21 cellular contexts compared by ENCODE assay signal in genomic region chr3:14884665-14885064, GRCh38.
DNase-seq lines count a peak whose midpoint lies in the region; ATAC-seq and TF ChIP-seq lines count a peak whose summit lies in the region.
"Had no signal": no experiment of that assay in that cellular context is flagged by ENCODE, and none has a peak within 500 bp of the region (broad histone marks: within the 10 kb centered on the region; RNA-seq: fewer than 3 reads in every experiment).

No MANE protein-coding gene starts in this region.

- peaks cover 4% of the 10 kb centered on the region for H3K36me3 Mint-ChIP-seq in activated CD4-positive, alpha-beta T cell treated with anti-CD3 and anti-CD28 coated beads, Interleukin-2, amount 10 ng/mL, durations not matched to agents 7 days and 5 days (ENCODE audit: low read depth)
- no peaks in the 10 kb centered on the region for H3K36me3 Mint-ChIP-seq in activated CD4-positive, alpha-beta memory T cell treated with anti-CD3 and anti-CD28 coated beads for 36 hours
- no peaks in the 10 kb centered on the region for H3K36me3 Mint-ChIP-seq in endodermal cell (ENCODE audit: low read depth)
- H3K36me3 Mint-ChIP-seq: memory B cell had no signal

- POLR2A ChIA-PET in activated CD4-positive, alpha-beta T cell treated with anti-CD3 and anti-CD28 coated beads, Interleukin-2, amount 10 ng/mL, durations not matched to agents 7 days and 5 days (lab: Charles Lee): no interaction called here
- POLR2A ChIA-PET in activated CD4-positive, alpha-beta memory T cell treated with anti-CD3 and anti-CD28 coated beads for 36 hours (lab: Charles Lee): no interaction called here

- peak; percentile 68 for DNase-seq in activated CD4-positive, alpha-beta T cell treated with anti-CD3 and anti-CD28 coated beads, Interleukin-2, amount 10 ng/mL, durations not matched to agents 7 days and 5 days
- no peak for DNase-seq in activated CD4-positive, alpha-beta T cell treated with anti-CD3 and anti-CD28 coated beads, Interleukin-2, amount 50 U/mL, for 1 hour
- DNase-seq in DND-41 (peak; percentile 88), islet precursor cell (peak; percentile 75), endodermal cell (no peak), NCI-H1436 (lab: John Stamatoyannopoulos, UW) (no peak)
- DNase-seq in activated CD4-positive, alpha-beta memory T cell treated with anti-CD3 and anti-CD28 coated beads for 36 hours: peak; percentile 61
- DNase-seq: anterior cingulate cortex; effector CD4-positive, alpha-beta T cell; heart right ventricle; KG1; NCI-H1105 treated with DMSO at 0.1 percent for 48 hours; NCI-H748 treated with DMSO at 0.1 percent for 48 hours; psoas muscle; SK-N-SH had no signal

- H3K27ac ChIP-seq in DND-41 (ENCODE audit: low read length) (peak overlapping the region; percentile 98), endodermal cell (ENCODE audit: low read depth, low read length) (no peak overlapping the region)
- H3K27ac ChIP-seq: heart right ventricle, psoas muscle had no signal

- H3K27me3 Mint-ChIP-seq in activated CD4-positive, alpha-beta T cell treated with anti-CD3 and anti-CD28 coated beads, Interleukin-2, amount 10 ng/mL, durations not matched to agents 7 days and 5 days: peaks cover 11% of the 10 kb centered on the region
- H3K27me3 Mint-ChIP-seq in activated CD4-positive, alpha-beta memory T cell treated with anti-CD3 and anti-CD28 coated beads for 36 hours: no peaks in the 10 kb centered on the region
- no peaks in the 10 kb centered on the region for H3K27me3 Mint-ChIP-seq in endodermal cell (ENCODE audit: insufficient read depth)

- peak overlapping the region; percentile 43 for H2AFZ ChIP-seq in DND-41 (ENCODE audit: low read depth, low read length)

- H3K4me2 ChIP-seq in DND-41 (ENCODE audit: insufficient read depth, low read length): peak overlapping the region; percentile 55
- H3K4me2 ChIP-seq: SK-N-SH, smooth muscle cell had no signal

- peak overlapping the region; percentile 62 for H3K9ac ChIP-seq in DND-41 (ENCODE audit: low read depth, low read length)
- no peak overlapping the region for H3K9ac ChIP-seq in endodermal cell (ENCODE audit: extremely low read depth, low read length, poor library complexity, severe bottlenecking)
- H3K9ac ChIP-seq: SK-N-SH had no signal

- intact Hi-C loops in activated CD4-positive, alpha-beta memory T cell treated with anti-CD3 and anti-CD28 coated beads for 36 hours (cut with micrococcal nuclease): no loop called here

- H3K4me3 ChIP-seq in DND-41 (ENCODE audit: low read depth in 1 of 2, low read length in 2 of 2) (peak overlapping the region in 1 of 2 experiments; percentile 33; a peak in 1 of 4 replicates), endodermal cell (ENCODE audit: low read length) (no peak overlapping the region)
- H3K4me3 ChIP-seq: heart right ventricle, psoas muscle, smooth muscle cell, stomach had no signal

- H3K4me1 ChIP-seq in DND-41 (ENCODE audit: insufficient read depth, low read length) (peaks cover 88% of the 10 kb centered on the region), endodermal cell (ENCODE audit: control insufficient read depth, insufficient read depth, low read length) (no peaks in the 10 kb centered on the region)

- peak overlapping the region; percentile 90 for H3K27ac Mint-ChIP-seq in activated CD4-positive, alpha-beta T cell treated with anti-CD3 and anti-CD28 coated beads, Interleukin-2, amount 10 ng/mL, durations not matched to agents 7 days and 5 days
- H3K27ac Mint-ChIP-seq in activated CD4-positive, alpha-beta memory T cell treated with anti-CD3 and anti-CD28 coated beads for 36 hours: peak overlapping the region; percentile 18
- no peak overlapping the region for H3K27ac Mint-ChIP-seq in endodermal cell
- H3K27ac Mint-ChIP-seq: memory B cell had no signal

- no peaks in the 10 kb centered on the region for H3K36me3 ChIP-seq in DND-41 (ENCODE audit: insufficient read depth, low read length)
- no peaks in the 10 kb centered on the region for H3K36me3 ChIP-seq in endodermal cell (ENCODE audit: control insufficient read depth, insufficient read depth, low read length)

- no peak for TF ChIP-seq CTCF in DND-41 (IDR thresholded peaks at IDR 0.05; ENCODE audit: borderline replicate concordance, extremely low read depth, low read length, poor library complexity, severe bottlenecking)
- TF ChIP-seq CTCF in endodermal cell (conservative IDR thresholded peaks at IDR 0.05): no peak

- no peaks in the 10 kb centered on the region for H3K9me3 ChIP-seq in DND-41 (ENCODE audit: insufficient read depth, low read length, severe bottlenecking)
- no peaks in the 10 kb centered on the region for H3K9me3 ChIP-seq in endodermal cell (ENCODE audit: control insufficient read depth, low read length)
- H3K9me3 ChIP-seq: heart right ventricle, psoas muscle, SK-N-SH, stomach had no signal

- CTCF ChIA-PET in activated CD4-positive, alpha-beta T cell treated with anti-CD3 and anti-CD28 coated beads, Interleukin-2, amount 10 ng/mL, durations not matched to agents 7 days and 5 days (lab: Charles Lee): no interaction called here
- CTCF ChIA-PET in activated CD4-positive, alpha-beta memory T cell treated with anti-CD3 and anti-CD28 coated beads for 36 hours (lab: Charles Lee): interaction anchor here (1.0 kb wide), 1 partner anchor 37 kb away, joined by 3 read pairs; no protein-coding TSS in a partner anchor

- H3K4me1 Mint-ChIP-seq in activated CD4-positive, alpha-beta T cell treated with anti-CD3 and anti-CD28 coated beads, Interleukin-2, amount 10 ng/mL, durations not matched to agents 7 days and 5 days: peaks cover 71% of the 10 kb centered on the region
- H3K4me1 Mint-ChIP-seq in activated CD4-positive, alpha-beta memory T cell treated with anti-CD3 and anti-CD28 coated beads for 36 hours (ENCODE audit: low read depth): peaks cover 48% of the 10 kb centered on the region
- peaks cover under 1% of the 10 kb centered on the region for H3K4me1 Mint-ChIP-seq in endodermal cell

- H3K27me3 ChIP-seq in DND-41 (ENCODE audit: insufficient read depth, low read length, poor library complexity): no peaks in the 10 kb centered on the region
- H3K27me3 ChIP-seq in endodermal cell (ENCODE audit: control insufficient read depth, insufficient read depth, low read length, poor library complexity, severe bottlenecking): no peaks in the 10 kb centered on the region
- H3K27me3 ChIP-seq: heart right ventricle, stomach had no signal

- H4K20me1 ChIP-seq in DND-41 (ENCODE audit: insufficient read depth, low read length): no peaks in the 10 kb centered on the region

- no peaks in the 10 kb centered on the region for H3K79me2 ChIP-seq in DND-41 (ENCODE audit: insufficient read depth, low read length)

- H3K9me3 Mint-ChIP-seq in activated CD4-positive, alpha-beta T cell treated with anti-CD3 and anti-CD28 coated beads, Interleukin-2, amount 10 ng/mL, durations not matched to agents 7 days and 5 days: no peaks in the 10 kb centered on the region
- no peaks in the 10 kb centered on the region for H3K9me3 Mint-ChIP-seq in activated CD4-positive, alpha-beta memory T cell treated with anti-CD3 and anti-CD28 coated beads for 36 hours
- no peaks in the 10 kb centered on the region for H3K9me3 Mint-ChIP-seq in endodermal cell
- H3K9me3 Mint-ChIP-seq: central memory CD8-positive, alpha-beta T cell; memory B cell; neural crest cell had no signal

- 95 to 98% methylated on average over 11 of the region's 11 CpGs for WGBS in endodermal cell (ENCODE audit: insufficient coverage in 1 of 2, insufficient read length in 1 of 2), 2 experiments

- ATAC-seq in DND-41 (ENCODE audit: insufficient read depth, low read depth) (peak; percentile 25), GM18520 (IDR thresholded peaks at IDR 0.05; ENCODE audit: unreplicated experiment) (no peak)
- ATAC-seq: psoas muscle had no signal

- peak overlapping the region; percentile 28 for H3K4me3 Mint-ChIP-seq in activated CD4-positive, alpha-beta T cell treated with anti-CD3 and anti-CD28 coated beads, Interleukin-2, amount 10 ng/mL, durations not matched to agents 7 days and 5 days
- H3K4me3 Mint-ChIP-seq in activated CD4-positive, alpha-beta memory T cell treated with anti-CD3 and anti-CD28 coated beads for 36 hours: no peak overlapping the region
- no peak overlapping the region for H3K4me3 Mint-ChIP-seq in endodermal cell
- H3K4me3 Mint-ChIP-seq: central memory CD8-positive, alpha-beta T cell; memory B cell; neural crest cell had no signal

Comparison
In these comparisons a context has a peak if more than half of its experiments do, and no peak if none do; other contexts are left out.
1. DNase-seq: peak in activated CD4-positive, alpha-beta T cell treated with anti-CD3 and anti-CD28 coated beads, Interleukin-2, amount 10 ng/mL, durations not matched to agents 7 days and 5 days (single experiment), DND-41 (single experiment), activated CD4-positive, alpha-beta memory T cell treated with anti-CD3 and anti-CD28 coated beads for 36 hours (single experiment) and islet precursor cell (single experiment); none in activated CD4-positive, alpha-beta T cell treated with anti-CD3 and anti-CD28 coated beads, Interleukin-2, amount 50 U/mL, for 1 hour (single experiment), endodermal cell (single experiment) and NCI-H1436 (single experiment).